Comparison of ENCODE assay signal across 15 cellular contexts in the genomic region with DNA sequence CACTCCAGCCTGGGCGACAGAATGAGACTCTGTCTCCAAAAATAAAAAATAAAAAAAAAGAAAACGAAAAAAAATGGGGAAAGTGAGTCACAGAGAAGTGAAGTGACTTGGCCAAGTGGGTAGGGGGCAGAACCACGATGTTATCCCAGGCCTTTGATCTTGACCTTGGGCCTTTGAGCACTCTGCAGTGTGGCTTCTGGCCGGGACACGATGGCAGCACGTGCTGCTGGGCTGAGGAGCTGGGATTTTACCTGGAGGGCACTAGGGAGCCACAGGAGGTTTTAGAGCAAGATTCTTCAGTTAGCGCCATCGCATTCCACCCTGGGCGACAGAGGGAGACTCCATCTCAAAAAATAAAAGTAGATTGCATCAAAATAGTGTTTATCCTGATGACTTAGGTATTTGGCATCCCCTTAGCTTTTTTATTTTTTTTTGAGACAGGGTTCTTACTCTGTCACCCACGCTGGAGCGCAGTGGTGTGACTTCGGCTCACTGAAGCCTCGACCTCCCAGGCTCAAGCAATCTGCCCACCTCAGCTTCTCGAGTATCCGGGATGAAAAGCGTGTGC. TPM values are rescaled to one million over a fixed set of nuclear protein-coding genes. Genes with fewer than 3 reads are reported as not detected.
DNase-seq lines count a peak whose midpoint lies in the region; ATAC-seq, FAIRE-seq and TF ChIP-seq lines count a peak whose summit lies in the region.
"Had no signal": no experiment of that assay in that cellular context is flagged by ENCODE, and none has a peak within 500 bp of the region (broad histone marks: within the 10 kb centered on the region; RNA-seq: fewer than 3 reads in every experiment).

No MANE protein-coding gene starts in this region.

- H3K4me1 ChIP-seq in GM12878 (ENCODE audit: control insufficient read depth, insufficient read depth, low read length): peaks cover 27% of the 10 kb centered on the region

- H3K27ac ChIP-seq in CD4-positive, alpha-beta T cell (ENCODE audit: low read depth, low read length): no peak overlapping the region
- no peak overlapping the region for H3K27ac ChIP-seq in GM12878 (ENCODE audit: control insufficient read depth, insufficient read depth)
- H3K27ac ChIP-seq: GM23248 had no signal

- H3K27ac Mint-ChIP-seq in CD4-positive, alpha-beta T cell: no peak overlapping the region
- H3K27ac Mint-ChIP-seq in IgD-negative memory B cell (peak overlapping the region in 2 of 3 donors; percentile 88 to 94), progenitor cell of endocrine pancreas (peak overlapping the region; percentile 94)

- CTCF ChIA-PET in CD4-positive, alpha-beta T cell (lab: Charles Lee): no interaction called here
- CTCF ChIA-PET in GM12878 (lab: Yijun Ruan, JAX): interaction anchor here (1.7 kb wide), 1 partner anchor 10 kb away, joined by 7 read pairs; no protein-coding TSS in a partner anchor

- 84% methylated on average over 16 of the region's 16 CpGs for WGBS in GM12878 (ENCODE audit: insufficient coverage, insufficient replicate concordance, low lambda C conversion rate, missing lambda C conversion rate)

- H3K4me3 ChIP-seq in GM12878: no peak overlapping the region
- H3K4me3 ChIP-seq: GM23248 had no signal

- H3K27me3 ChIP-seq in CD4-positive, alpha-beta T cell (ENCODE audit: control insufficient read depth, insufficient read depth, low read length): no peaks in the 10 kb centered on the region
- H3K27me3 ChIP-seq in GM12878 (replicated peaks in 1 of 2; ENCODE audit: control insufficient read depth in 2 of 2, insufficient read depth in 2 of 2, low read length in 1 of 2): no peaks in the 10 kb centered on the region

- no peak for TF ChIP-seq CTCF in CD4-positive, alpha-beta T cell (IDR thresholded peaks at IDR 0.05)
- TF ChIP-seq CTCF in GM12878 (IDR thresholded peaks at IDR 0.05 in 2 of 3, conservative IDR thresholded peaks at IDR 0.05 in 1 of 3; ENCODE audit: control insufficient read depth in 2 of 3, extremely low read depth in 1 of 3, insufficient read depth in 1 of 3, low read depth in 3 of 3, low read length in 3 of 3) (no peak), progenitor cell of endocrine pancreas (IDR thresholded peaks at IDR 0.05; ENCODE audit: unreplicated experiment) (no peak)

- TF ChIP-seq POLR2A in GM12878 (IDR thresholded peaks at IDR 0.05; ENCODE audit: low read depth, low read length): no peak

- in situ Hi-C loops in GM12878 (cut with MboI): no loop called here

- BruUV-seq in GM12878 (replicated peaks; lab: Mats Ljungman, UMichigan): no TSS peak

- H3K4me1 Mint-ChIP-seq in CD4-positive, alpha-beta T cell (ENCODE audit: low read depth): peaks cover 15% of the 10 kb centered on the region
- H3K4me1 Mint-ChIP-seq in IgD-negative memory B cell: peaks cover 13 to 31% (median 27%) of the 10 kb centered on the region in 3 donors
- H3K4me1 Mint-ChIP-seq in progenitor cell of endocrine pancreas (ENCODE audit: low read depth): peaks cover 29% of the 10 kb centered on the region

- no peak for ATAC-seq in CD4-positive, alpha-beta T cell (ENCODE audit: poor library complexity)
- ATAC-seq in GM12878: no peak
- ATAC-seq in GM21360 (IDR thresholded peaks at IDR 0.05; ENCODE audit: unreplicated experiment): no peak
- no peak for ATAC-seq in GM19023 (IDR thresholded peaks at IDR 0.05; ENCODE audit: unreplicated experiment)
- ATAC-seq in GM21723 (IDR thresholded peaks at IDR 0.05; ENCODE audit: unreplicated experiment): no peak

- POLR2A ChIA-PET in CD4-positive, alpha-beta T cell (lab: Charles Lee): no interaction called here
- POLR2A ChIA-PET in GM12878 (lab: Charles Lee): no interaction called here

- no peak for FAIRE-seq in GM12878 (lab: Jason Lieb, UNC)
- FAIRE-seq: HTR-8/SVneo had no signal

- H4K20me1 ChIP-seq in GM12878 (ENCODE audit: control insufficient read depth, insufficient read depth): no peaks in the 10 kb centered on the region

- DNase-seq in CD4-positive, alpha-beta T cell: no peak
- no peak for DNase-seq in GM12878 (ENCODE audit: low read depth, low spot score)
- DNase-seq in progenitor cell of endocrine pancreas (ENCODE audit: low spot score, unreplicated experiment): no peak
- DNase-seq: C1 segment of cervical spinal cord, GM23248, KBM-7, NCI-H1048, NCI-H146, NCI-H748 treated with DMSO at 0.1 percent for 48 hours had no signal

- intact Hi-C loops in CD4-positive, alpha-beta T cell (cut with DNase I, micrococcal nuclease): loop anchor here in 1 of 2 experiments (10.0 kb wide), 1 partner anchor 438 kb away; a partner anchor contains a TSS
- intact Hi-C loops in GM12878 (cut with micrococcal nuclease; ENCODE audit: unreplicated experiment): no loop called here

- H3K4me3 Mint-ChIP-seq in CD4-positive, alpha-beta T cell: peak overlapping the region; percentile 25
- H3K4me3 Mint-ChIP-seq in IgD-negative memory B cell (peak overlapping the region in 3 of 4 donors; percentile 33 to 93 (median 69)), progenitor cell of endocrine pancreas (ENCODE audit: low read depth) (no peak overlapping the region)

- no peak overlapping the region for H2AFZ ChIP-seq in GM12878 (ENCODE audit: control insufficient read depth, low read depth, low read length)
- H2AFZ ChIP-seq: GM23248 had no signal

- no peaks in the 10 kb centered on the region for H3K9me3 ChIP-seq in CD4-positive, alpha-beta T cell (ENCODE audit: control insufficient read depth, low read length)
- no peaks in the 10 kb centered on the region; the same call in 2 of the 3 replicates for H3K9me3 ChIP-seq in GM12878 (replicated peaks; ENCODE audit: control insufficient read depth, insufficient read depth, low read length)

- no peaks in the 10 kb centered on the region for H3K27me3 Mint-ChIP-seq in CD4-positive, alpha-beta T cell
- no peaks in the 10 kb centered on the region for H3K27me3 Mint-ChIP-seq in IgD-negative memory B cell
- H3K27me3 Mint-ChIP-seq in progenitor cell of endocrine pancreas: no peaks in the 10 kb centered on the region

- H3K9me3 Mint-ChIP-seq in CD4-positive, alpha-beta T cell: no peaks in the 10 kb centered on the region
- peaks cover 0 to 2% (median 0%) of the 10 kb centered on the region in 3 donors for H3K9me3 Mint-ChIP-seq in IgD-negative memory B cell
- H3K9me3 Mint-ChIP-seq in progenitor cell of endocrine pancreas (ENCODE audit: low read depth): no peaks in the 10 kb centered on the region

- TF ChIP-seq EP300 in GM12878 (IDR thresholded peaks at IDR 0.05; ENCODE audit: borderline replicate concordance in 1 of 2, control insufficient read depth in 1 of 2, low read depth in 2 of 2, low read length in 2 of 2): no peak

- H3K9ac ChIP-seq in GM12878 (ENCODE audit: control insufficient read depth, insufficient read depth, low read length): no peak overlapping the region
- H3K9ac ChIP-seq: GM23248 had no signal

- H3K4me2 ChIP-seq in GM12878 (ENCODE audit: control insufficient read depth, insufficient read depth): no peak overlapping the region

- RAD21 ChIA-PET in GM12878 (lab: Charles Lee; ENCODE audit: unreplicated experiment): no interaction called here

- peaks cover 5% of the 10 kb centered on the region for H3K79me2 ChIP-seq in GM12878 (ENCODE audit: control insufficient read depth, insufficient read depth, low read length)

- SMC1A ChIA-PET in GM12878 (lab: Charles Lee; ENCODE audit: uncharacterized antibody, unreplicated experiment): no interaction called here

- no peak for TF ChIP-seq RAD21 in GM12878 (IDR thresholded peaks at IDR 0.05; ENCODE audit: insufficient read depth, low read depth, low read length)

- no peaks in the 10 kb centered on the region for H3K36me3 ChIP-seq in GM12878 (ENCODE audit: control insufficient read depth in 2 of 2, insufficient read depth in 2 of 2, low read length in 1 of 2)

- H3K36me3 Mint-ChIP-seq in CD4-positive, alpha-beta T cell (ENCODE audit: low read depth): peaks cover 4% of the 10 kb centered on the region
- H3K36me3 Mint-ChIP-seq in IgD-negative memory B cell: no peaks in the 10 kb centered on the region
- H3K36me3 Mint-ChIP-seq in progenitor cell of endocrine pancreas (ENCODE audit: insufficient read depth): no peaks in the 10 kb centered on the region

RNA-seq across cellular contexts. Expression of a gene that starts 4.3 kb away (rescaled TPM):
- 100 to 1,000 TPM; 722 to 793 TPM for total RNA-seq in CD4-positive, alpha-beta T cell
- polyA plus RNA-seq in IgD-negative memory B cell (443 TPM), GM12878 (2011; rRNA removed) (272 and 329 TPM in 2 replicates), GM12878 (2014; fragmentation: Illumina TruSeq; extraction: Trizol) (52.9 and 154 TPM in 2 replicates), GM12878 (2014; fragmentation: Nextera tagmentation; extraction: Ambion mirVana) (10 to 100 TPM in 1 of 2 experiments, 1 to 10 TPM in 1; 2.5 to 13.0 TPM), GM12878 (2014; rRNA removed) (359 and 398 TPM in 2 replicates), GM12878 (2016; fragmentation: Nextera tagmentation; extraction: Ambion mirVana) (100 to 1,000 TPM in 1 of 2 experiments, 10 to 100 TPM in 1; 64.4 to 130 TPM)
- total RNA-seq in GM12878 (2013; cell fraction: nucleolus; rRNA removed): 52.7 and 76.7 TPM in 2 replicates
- total RNA-seq in GM12878 (2014; rRNA removed) (282 and 299 TPM in 2 replicates), GM12878 (2014; rRNA removed; fragmentation: Illumina TruSeq; extraction: Trizol) (144 and 153 TPM in 2 replicates), GM12878 (2021) (354 and 373 TPM in 2 replicates), progenitor cell of endocrine pancreas (469 and 507 TPM in 2 replicates)
- polyA plus RNA-seq in GM12878 (2011; ENCODE audit: low read depth): 246 TPM
- polyA plus RNA-seq in GM12878 (2011; cell fraction: cytosol; rRNA removed): 397 and 591 TPM in 2 replicates
- polyA plus RNA-seq in GM12878 (2011; cell fraction: nucleus; rRNA removed): 669 and 746 TPM in 2 replicates
- 274 and 326 TPM in 2 replicates for polyA plus RNA-seq in GM12878 (2012)
- polyA minus RNA-seq in GM12878 (2011; rRNA and poly(A)+ RNA removed): 386 and 390 TPM in 2 replicates
- 245 and 292 TPM in 2 replicates for polyA minus RNA-seq in GM12878 (2011; cell fraction: cytosol; rRNA and poly(A)+ RNA removed)
- polyA minus RNA-seq in GM12878 (2011; cell fraction: nucleus; rRNA and poly(A)+ RNA removed): 57.5 and 83.1 TPM in 2 replicates

RNA-seq across cellular contexts. Expression of a gene that starts 27.6 kb away (rescaled TPM):
- 1 to 10 TPM; 2.6 to 3.4 TPM for total RNA-seq in CD4-positive, alpha-beta T cell
- polyA plus RNA-seq in IgD-negative memory B cell (0.30 TPM), GM12878 (2011; rRNA removed) (1.1 and 1.6 TPM in 2 replicates), GM12878 (2014; fragmentation: Illumina TruSeq; extraction: Trizol) (7.5 and 7.9 TPM in 2 replicates), GM12878 (2014; fragmentation: Nextera tagmentation; extraction: Ambion mirVana) (under 1 TPM; 0.07 to 0.21 TPM), GM12878 (2014; rRNA removed) (5.5 and 6.4 TPM in 2 replicates), GM12878 (2016; fragmentation: Nextera tagmentation; extraction: Ambion mirVana) (1 to 10 TPM; 1.9 to 2.2 TPM)
- total RNA-seq in GM12878 (2013; cell fraction: nucleolus; rRNA removed): 5.3 and 6.9 TPM in 2 replicates
- total RNA-seq in GM12878 (2014; rRNA removed) (5.0 and 6.8 TPM in 2 replicates), GM12878 (2014; rRNA removed; fragmentation: Illumina TruSeq; extraction: Trizol) (3.0 and 4.7 TPM in 2 replicates), GM12878 (2021) (9.7 and 10.6 TPM in 2 replicates), progenitor cell of endocrine pancreas (37.9 and 39.5 TPM in 2 replicates)
- 3.1 TPM for polyA plus RNA-seq in GM12878 (2011; ENCODE audit: low read depth)
- 3.6 and 4.8 TPM in 2 replicates for polyA plus RNA-seq in GM12878 (2011; cell fraction: cytosol; rRNA removed)
- 6.0 and 6.4 TPM in 2 replicates for polyA plus RNA-seq in GM12878 (2011; cell fraction: nucleus; rRNA removed)
- polyA plus RNA-seq in GM12878 (2012): 5.0 and 5.7 TPM in 2 replicates
- polyA minus RNA-seq in GM12878 (2011; rRNA and poly(A)+ RNA removed): 5.2 and 7.8 TPM in 2 replicates
- polyA minus RNA-seq in GM12878 (2011; cell fraction: cytosol; rRNA and poly(A)+ RNA removed): 1.6 and 2.8 TPM in 2 replicates
- 0.60 and 2.1 TPM in 2 replicates for polyA minus RNA-seq in GM12878 (2011; cell fraction: nucleus; rRNA and poly(A)+ RNA removed)

RNA-seq across cellular contexts. Expression of a gene that starts 37.5 kb away (rescaled TPM):
- 10 to 100 TPM; 23.9 to 25.0 TPM for total RNA-seq in CD4-positive, alpha-beta T cell
- polyA plus RNA-seq in IgD-negative memory B cell (0.56 TPM), GM12878 (2011; rRNA removed) (not detected in 2 replicates), GM12878 (2014; fragmentation: Illumina TruSeq; extraction: Trizol) (0.21 TPM in 1 of 2 replicates, not detected in the other), GM12878 (2014; fragmentation: Nextera tagmentation; extraction: Ambion mirVana) (under 1 TPM in 1 of 2 experiments, not detected in 1; 0.09 TPM), GM12878 (2014; rRNA removed) (0.05 and 0.48 TPM in 2 replicates), GM12878 (2016; fragmentation: Nextera tagmentation; extraction: Ambion mirVana) (under 1 TPM in 1 of 2 experiments, not detected in 1; 0.11 TPM)
- 0.83 and 1.6 TPM in 2 replicates for total RNA-seq in GM12878 (2013; cell fraction: nucleolus; rRNA removed)
- total RNA-seq in GM12878 (2014; rRNA removed) (not detected in 2 replicates), GM12878 (2014; rRNA removed; fragmentation: Illumina TruSeq; extraction: Trizol) (not detected in 2 replicates), GM12878 (2021) (0.21 and 1.1 TPM in 2 replicates), progenitor cell of endocrine pancreas (147 and 160 TPM in 2 replicates)
- polyA plus RNA-seq in GM12878 (2011; ENCODE audit: low read depth): 0.52 TPM
- 0.13 and 0.19 TPM in 2 replicates for polyA plus RNA-seq in GM12878 (2011; cell fraction: cytosol; rRNA removed)
- 0.39 and 1.2 TPM in 2 replicates for polyA plus RNA-seq in GM12878 (2011; cell fraction: nucleus; rRNA removed)
- 0.27 and 0.43 TPM in 2 replicates for polyA plus RNA-seq in GM12878 (2012)
- polyA minus RNA-seq in GM12878 (2011; rRNA and poly(A)+ RNA removed): 0.29 TPM in 1 of 2 replicates, not detected in the other
- polyA minus RNA-seq in GM12878 (2011; cell fraction: cytosol; rRNA and poly(A)+ RNA removed): not detected in 2 replicates
- polyA minus RNA-seq in GM12878 (2011; cell fraction: nucleus; rRNA and poly(A)+ RNA removed): 0.19 and 0.24 TPM in 2 replicates
- total RNA-seq: M059J had no signal

Comparison
In these comparisons a context has a peak if more than half of its experiments do, and no peak if none do; other contexts are left out.
1. RNA of a gene that starts 37.5 kb away (total RNA-seq): 147 to 160 TPM in progenitor cell of endocrine pancreas and 23.9 to 25.0 TPM in CD4-positive, alpha-beta T cell; 0.21 to 1.6 TPM in GM12878; every median in the first group is over 4 times any median in the second.